Comparison of ENCODE assay signal across 1 cellular context in the genomic region with DNA sequence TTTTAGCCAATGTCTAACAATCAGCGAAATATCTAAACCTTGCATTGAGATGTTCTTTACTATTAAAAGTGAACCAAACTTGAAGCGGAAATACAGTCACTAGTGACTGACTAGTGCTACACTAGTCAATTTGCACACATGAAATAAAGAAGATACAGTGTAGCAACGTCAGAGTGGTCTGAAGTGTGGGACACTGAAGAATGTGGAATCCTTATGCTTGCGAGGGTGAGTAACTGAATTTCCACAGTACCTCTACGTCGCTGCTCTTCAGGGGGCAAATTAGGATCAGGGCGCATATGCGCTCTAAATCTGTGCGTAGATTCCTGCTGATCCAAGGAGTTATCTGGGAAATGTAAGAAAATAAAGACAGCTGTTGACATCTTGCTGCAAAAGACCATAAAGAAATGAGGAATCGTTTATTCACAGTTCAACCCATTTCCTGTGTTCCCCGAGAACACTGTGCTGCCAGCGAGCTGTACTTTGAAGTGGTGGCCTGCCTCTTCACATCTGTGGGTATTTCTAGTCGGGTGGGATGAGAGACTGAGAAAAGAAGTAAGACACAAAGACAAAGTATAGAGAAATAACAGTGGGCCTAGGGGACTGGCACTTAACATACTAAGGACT.
TF ChIP-seq lines count a peak whose summit lies in the region.

No MANE protein-coding gene starts in this region.

TF ChIP-seq in GM23338, 12 proteins besides CTCF, POLR2A, EP300 and RAD21:
- TF ChIP-seq ZNF462 (CRISPR knock-in tag; IDR thresholded peaks at IDR 0.05) (no peak), NANOG (IDR thresholded peaks at IDR 0.05; ENCODE audit: borderline replicate concordance) (no peak), ZNF331 (CRISPR knock-in tag; IDR thresholded peaks at IDR 0.05; ENCODE audit: low read depth) (no peak), STAT1 (IDR thresholded peaks at IDR 0.05; ENCODE audit: unreplicated experiment) (no peak), ETS1 (IDR thresholded peaks at IDR 0.05) (no peak), ZNF114 (CRISPR knock-in tag; IDR thresholded peaks at IDR 0.05) (no peak), JUNB (IDR thresholded peaks at IDR 0.05; ENCODE audit: unreplicated experiment) (no peak), EZH2 (IDR thresholded peaks at IDR 0.05; ENCODE audit: low read depth, unreplicated experiment) (no peak), EZH2phosphoT487 (IDR thresholded peaks at IDR 0.05; ENCODE audit: unreplicated experiment) (no peak), CREB1 (CRISPR knock-in tag; IDR thresholded peaks at IDR 0.05; ENCODE audit: low read depth) (no peak), POLR2AphosphoS5 (IDR thresholded peaks at IDR 0.05; ENCODE audit: low read depth) (no peak)
- TF ChIP-seq, protein P1, sequence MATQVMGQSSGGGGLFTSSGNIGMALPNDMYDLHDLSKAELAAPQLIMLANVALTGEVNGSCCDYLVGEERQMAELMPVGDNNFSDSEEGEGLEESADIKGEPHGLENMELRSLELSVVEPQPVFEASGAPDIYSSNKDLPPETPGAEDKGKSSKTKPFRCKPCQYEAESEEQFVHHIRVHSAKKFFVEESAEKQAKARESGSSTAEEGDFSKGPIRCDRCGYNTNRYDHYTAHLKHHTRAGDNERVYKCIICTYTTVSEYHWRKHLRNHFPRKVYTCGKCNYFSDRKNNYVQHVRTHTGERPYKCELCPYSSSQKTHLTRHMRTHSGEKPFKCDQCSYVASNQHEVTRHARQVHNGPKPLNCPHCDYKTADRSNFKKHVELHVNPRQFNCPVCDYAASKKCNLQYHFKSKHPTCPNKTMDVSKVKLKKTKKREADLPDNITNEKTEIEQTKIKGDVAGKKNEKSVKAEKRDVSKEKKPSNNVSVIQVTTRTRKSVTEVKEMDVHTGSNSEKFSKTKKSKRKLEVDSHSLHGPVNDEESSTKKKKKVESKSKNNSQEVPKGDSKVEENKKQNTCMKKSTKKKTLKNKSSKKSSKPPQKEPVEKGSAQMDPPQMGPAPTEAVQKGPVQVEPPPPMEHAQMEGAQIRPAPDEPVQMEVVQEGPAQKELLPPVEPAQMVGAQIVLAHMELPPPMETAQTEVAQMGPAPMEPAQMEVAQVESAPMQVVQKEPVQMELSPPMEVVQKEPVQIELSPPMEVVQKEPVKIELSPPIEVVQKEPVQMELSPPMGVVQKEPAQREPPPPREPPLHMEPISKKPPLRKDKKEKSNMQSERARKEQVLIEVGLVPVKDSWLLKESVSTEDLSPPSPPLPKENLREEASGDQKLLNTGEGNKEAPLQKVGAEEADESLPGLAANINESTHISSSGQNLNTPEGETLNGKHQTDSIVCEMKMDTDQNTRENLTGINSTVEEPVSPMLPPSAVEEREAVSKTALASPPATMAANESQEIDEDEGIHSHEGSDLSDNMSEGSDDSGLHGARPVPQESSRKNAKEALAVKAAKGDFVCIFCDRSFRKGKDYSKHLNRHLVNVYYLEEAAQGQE (IDR thresholded peaks at IDR 0.05; ENCODE audit: unreplicated experiment), result no peak
